11 cellular contexts compared by ENCODE assay signal in the genomic region with DNA sequence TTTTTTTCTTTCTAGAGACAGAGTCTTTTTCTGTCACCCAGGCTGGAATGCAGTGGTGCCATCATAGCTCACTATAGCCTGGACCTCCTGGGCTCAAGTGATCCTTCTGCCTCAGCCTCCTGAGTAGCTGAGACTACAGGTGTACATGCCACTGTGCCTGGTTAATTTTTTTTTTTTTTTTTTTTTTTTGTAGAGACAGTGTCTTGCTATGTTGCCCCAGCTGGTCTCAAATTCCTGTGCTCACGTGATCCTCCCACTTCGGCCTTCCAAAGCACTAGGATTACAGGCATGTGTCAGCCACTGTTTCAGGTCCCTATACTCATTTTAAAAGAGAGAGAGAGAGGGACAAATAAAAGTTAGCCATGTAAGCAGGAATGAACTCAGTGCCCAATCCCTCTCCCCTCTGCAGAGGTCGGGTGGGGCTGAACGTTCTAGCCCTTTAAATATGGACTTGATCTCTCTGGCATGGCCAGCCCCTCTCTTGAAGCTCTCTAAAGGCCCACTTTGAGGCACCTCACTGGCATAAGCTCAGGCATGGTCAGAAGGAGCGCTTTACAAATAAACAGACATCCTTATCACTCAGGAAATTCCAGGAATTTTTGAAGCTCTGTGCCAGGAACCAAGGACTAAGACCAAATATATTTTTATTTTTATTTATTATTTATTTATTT. TPM values are rescaled to one million over a fixed set of nuclear protein-coding genes. Genes with fewer than 3 reads are reported as not detected.
DNase-seq lines count a peak whose midpoint lies in the region; ATAC-seq and TF ChIP-seq lines count a peak whose summit lies in the region.
"Had no signal": no experiment of that assay in that cellular context is flagged by ENCODE, and none has a peak within 500 bp of the region (broad histone marks: within the 10 kb centered on the region; RNA-seq: fewer than 3 reads in every experiment).

No MANE protein-coding gene starts in this region.

- no peaks in the 10 kb centered on the region for H3K9me2 ChIP-seq in OCI-LY7 (ENCODE audit: insufficient read depth, low read length)

- H3K27me3 ChIP-seq in colonic mucosa, result no peaks in the 10 kb centered on the region
- H3K27me3 ChIP-seq in osteoblast (ENCODE audit: insufficient read depth, low read length), result no peaks in the 10 kb centered on the region

- no peaks in the 10 kb centered on the region for H3K9me3 ChIP-seq in OCI-LY7 (ENCODE audit: low read length)
- no peaks in the 10 kb centered on the region for H3K9me3 ChIP-seq in colonic mucosa
- H3K9me3 ChIP-seq in osteoblast (ENCODE audit: low read depth, low read length), result no peaks in the 10 kb centered on the region

- H4K20me1 ChIP-seq in OCI-LY7 (ENCODE audit: insufficient read depth, low read length) (no peaks in the 10 kb centered on the region), osteoblast (ENCODE audit: insufficient read depth, low read length) (no peaks in the 10 kb centered on the region)

- H3K4me2 ChIP-seq in OCI-LY7 (ENCODE audit: low read length) (peak overlapping the region; percentile 83), osteoblast (ENCODE audit: insufficient read depth, low read length) (no peak overlapping the region)

- no peak for ATAC-seq in GM19455 (IDR thresholded peaks at IDR 0.05; ENCODE audit: unreplicated experiment)
- ATAC-seq in GM21619 (IDR thresholded peaks at IDR 0.05; ENCODE audit: unreplicated experiment), result no peak

- H3K79me2 ChIP-seq in OCI-LY7 (ENCODE audit: insufficient read depth, low read depth, low read length) (peaks cover 51% of the 10 kb centered on the region), osteoblast (ENCODE audit: insufficient read depth, low read length) (no peaks in the 10 kb centered on the region)

- TF ChIP-seq CTCF in OCI-LY7 (conservative IDR thresholded peaks at IDR 0.05; ENCODE audit: low read length) (no peak), colonic mucosa (IDR thresholded peaks at IDR 0.05) (no peak), osteoblast (IDR thresholded peaks at IDR 0.05; ENCODE audit: extremely low read depth, low read depth, low read length) (no peak)

- peaks cover 23% of the 10 kb centered on the region for H3K36me3 ChIP-seq in OCI-LY7 (ENCODE audit: insufficient read depth, low read length)
- H3K36me3 ChIP-seq in colonic mucosa, result no peaks in the 10 kb centered on the region
- H3K36me3 ChIP-seq in osteoblast (ENCODE audit: insufficient read depth, low read length), result no peaks in the 10 kb centered on the region

- intact Hi-C loops in OCI-LY7 (cut with micrococcal nuclease; ENCODE audit: unreplicated experiment), result loop anchor here (1.0 kb wide), 1 partner anchor 41 kb away; no protein-coding TSS in a partner anchor
- intact Hi-C loops in colonic mucosa (cut with DNase I), result loop anchor here (5.0 kb wide), 1 partner anchor 82 kb away; no protein-coding TSS in a partner anchor
- intact Hi-C loops in posterior vena cava (cut with DNase I), result loop anchor here in 1 of 2 donors (10.0 kb wide), 1 partner anchor 84 kb away; no protein-coding TSS in a partner anchor

- H3K4me1 ChIP-seq in OCI-LY7 (ENCODE audit: insufficient read depth, low read length, poor library complexity, severe bottlenecking), result peaks cover 81% of the 10 kb centered on the region
- no peaks in the 10 kb centered on the region for H3K4me1 ChIP-seq in colonic mucosa
- peaks cover 24% of the 10 kb centered on the region for H3K4me1 ChIP-seq in osteoblast (ENCODE audit: insufficient read depth, low read length)

- POLR2A ChIA-PET in OCI-LY7 (lab: Charles Lee), result interaction anchor here (0.7 to 6.9 kb wide), 18 partner anchors 8 to 211 kb away, joined by 3 to 88 read pairs (median 12); partner anchors contain the start of gene SERPINB9

- peak overlapping the region; percentile 96 for H3K27ac ChIP-seq in OCI-LY7 (ENCODE audit: low read depth, low read length, poor library complexity, severe bottlenecking)
- no peak overlapping the region for H3K27ac ChIP-seq in colonic mucosa
- peak overlapping the region; percentile 20 for H3K27ac ChIP-seq in osteoblast (ENCODE audit: low read depth, low read length)

- no peak overlapping the region for H3K9ac ChIP-seq in colonic mucosa (ENCODE audit: low read depth in 2 of 2, low read length in 2 of 2)

- H3K4me3 ChIP-seq in OCI-LY7 (ENCODE audit: low read depth, low read length, poor library complexity, severe bottlenecking), result peak overlapping the region; percentile 74
- no peak overlapping the region for H3K4me3 ChIP-seq in colonic mucosa
- no peak overlapping the region for H3K4me3 ChIP-seq in osteoblast (ENCODE audit: insufficient read depth, low read length)

- peak; percentile 76 for DNase-seq in EL
- no peak for DNase-seq in OCI-LY7 (ENCODE audit: low spot score)
- DNase-seq in colonic mucosa, result peak; percentile 1
- DNase-seq in osteoblast (ENCODE audit: insufficient read length, low spot score, missing footprints), result no peak
- no peak for DNase-seq in middle frontal gyrus (ENCODE audit: extremely low spot score, low spot score)
- DNase-seq in posterior vena cava (ENCODE audit: low spot score), result no peak
- DNase-seq: cerebellar nuclear complex, NCI-H1092 treated with DMSO at 0.1 percent for 48 hours, SHP77 treated with DMSO at 0.1 percent for 48 hours had no signal

- CTCF ChIA-PET in OCI-LY7 (lab: Charles Lee; ENCODE audit: unreplicated experiment), result interaction anchor here (0.9 kb wide), 1 partner anchor 102 kb away, joined by 4 read pairs; no protein-coding TSS in a partner anchor

- H2AFZ ChIP-seq in OCI-LY7 (ENCODE audit: low read length) (no peak overlapping the region), osteoblast (ENCODE audit: low read length) (no peak overlapping the region)

- no TSS peak for BruUV-seq in OCI-LY7 (replicated peaks; lab: Mats Ljungman, UMichigan)

RNA-seq across cellular contexts. Expression of gene SERPINB1, which starts 9.0 kb away (rescaled TPM):
- 1.2 and 1.3 TPM in 2 replicates for total RNA-seq in OCI-LY7 (2014; rRNA removed; shearing (Covaris generic))
- total RNA-seq in OCI-LY7 (2022), result 3.5 and 5.0 TPM in 2 replicates
- total RNA-seq in colonic mucosa, result 100 to 1,000 TPM; 135 to 173 TPM
- total RNA-seq in osteoblast, result 32.6 and 53.0 TPM in 2 replicates
- 10 to 100 TPM; 30.8 to 44.0 TPM for total RNA-seq in posterior vena cava

RNA-seq across cellular contexts. Expression of gene SERPINB9, which starts 52.5 kb away (rescaled TPM):
- total RNA-seq in OCI-LY7 (2014; rRNA removed; shearing (Covaris generic)), result 74.7 and 78.4 TPM in 2 replicates
- total RNA-seq in OCI-LY7 (2022) (166 and 167 TPM in 2 replicates), colonic mucosa (1 to 10 TPM; 5.5 to 6.5 TPM), osteoblast (4.4 and 6.2 TPM in 2 replicates), posterior vena cava (10 to 100 TPM in 1 of 2 donors, 1 to 10 TPM in 1; 9.9 to 12.8 TPM)

Comparison
In these comparisons a context has a peak if more than half of its experiments do, and no peak if none do; other contexts are left out.
1. DNase-seq: peak in EL (single experiment) and colonic mucosa (single experiment); none in OCI-LY7 (single experiment), osteoblast (single experiment), middle frontal gyrus (single experiment) and posterior vena cava (single experiment).
2. RNA of gene SERPINB9, which starts 52.5 kb away (total RNA-seq): 74.7 to 167 TPM in OCI-LY7; 9.9 to 12.8 TPM in posterior vena cava, 5.5 to 6.5 TPM in colonic mucosa and 4.4 to 6.2 TPM in osteoblast; every median in the first group is over 4 times any median in the second.